ENCODE assay signal across 8 cellular contexts in the genomic region with DNA sequence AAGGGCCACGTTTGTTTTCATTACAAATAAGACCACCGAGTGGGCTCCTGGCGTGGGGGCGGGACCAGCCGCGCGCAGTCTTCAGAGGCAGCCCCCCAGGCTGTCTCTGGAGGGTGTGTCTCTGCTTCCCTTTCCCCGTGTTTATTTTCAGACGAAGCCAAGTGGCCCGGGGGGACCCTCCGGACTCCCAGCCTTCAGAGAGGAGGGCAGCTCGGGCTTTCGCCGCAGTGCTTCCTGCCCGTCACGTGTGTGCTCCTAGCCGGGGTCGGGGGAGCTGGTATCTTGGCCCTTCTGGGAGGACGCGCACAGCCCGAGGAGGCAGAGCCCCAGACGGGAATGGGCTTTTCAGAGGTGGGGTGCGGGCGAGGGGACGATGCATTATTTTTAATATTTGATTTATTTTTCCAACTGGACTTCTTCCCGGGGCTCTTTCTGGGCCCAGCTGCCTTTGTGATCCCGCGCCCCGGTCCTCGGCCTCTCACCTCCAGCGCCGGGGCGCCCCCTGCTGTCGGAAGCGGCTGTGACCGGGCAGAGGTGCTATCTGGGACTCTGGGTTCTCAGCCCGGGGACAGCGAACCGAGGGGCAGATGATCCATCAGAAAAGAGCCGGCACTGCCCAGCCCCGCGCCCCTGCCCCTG.
DNase-seq lines count a peak whose midpoint lies in the region; ATAC-seq and TF ChIP-seq lines count a peak whose summit lies in the region.

No MANE protein-coding gene starts in this region.

- H3K9ac ChIP-seq in MM.1S (ENCODE audit: low read length) (peak overlapping the region; percentile 6; the same call in 1 of the 2 replicates), SU-DHL-6 (ENCODE audit: low read length) (peak overlapping the region; percentile 58)

- H3K27me3 ChIP-seq in MM.1S (replicated peaks; ENCODE audit: insufficient read depth, low read length): no peaks in the 10 kb centered on the region
- no peaks in the 10 kb centered on the region for H3K27me3 ChIP-seq in SU-DHL-6 (ENCODE audit: low read length)
- no peaks in the 10 kb centered on the region for H3K27me3 ChIP-seq in heart right ventricle

- H3F3A ChIP-seq in MM.1S (ENCODE audit: insufficient read depth, low read length) (no peaks in the 10 kb centered on the region), SU-DHL-6 (ENCODE audit: insufficient read depth) (0 out of 2 replicates have a peak, but pooled peaks cover 3% of the 10 kb centered on the region)

- H3K9me3 Mint-ChIP-seq in activated naive CD8-positive, alpha-beta T cell treated with anti-CD3 and anti-CD28 coated beads, Interleukin-2, amount 10 ng/mL, durations not matched to agents 7 days and 5 days: no peaks in the 10 kb centered on the region
- no peaks in the 10 kb centered on the region for H3K9me3 Mint-ChIP-seq in type B pancreatic cell

- no peaks in the 10 kb centered on the region for H3K9me2 ChIP-seq in MM.1S (replicated peaks; ENCODE audit: insufficient read depth, low read length)
- no peaks in the 10 kb centered on the region for H3K9me2 ChIP-seq in SU-DHL-6 (replicated peaks; ENCODE audit: insufficient read depth, low read length)

- H3K27ac Mint-ChIP-seq in activated naive CD8-positive, alpha-beta T cell treated with anti-CD3 and anti-CD28 coated beads, Interleukin-2, amount 10 ng/mL, durations not matched to agents 7 days and 5 days: no peak overlapping the region
- peak overlapping the region; percentile 25 for H3K27ac Mint-ChIP-seq in type B pancreatic cell

- TF ChIP-seq CTCF in MM.1S (IDR thresholded peaks at IDR 0.05; ENCODE audit: low read length) (peak; percentile 84), SU-DHL-6 (IDR thresholded peaks at IDR 0.05; ENCODE audit: insufficient read depth, low read length, poor library complexity, severe bottlenecking) (peak; percentile 91), heart right ventricle (IDR thresholded peaks at IDR 0.05) (peak; percentile 82 to 96 (median 91)), type B pancreatic cell (conservative IDR thresholded peaks at IDR 0.05) (peak; percentile 96)

- H3K4me3 ChIP-seq in MM.1S (ENCODE audit: low read length): peak overlapping the region; percentile 55
- H3K4me3 ChIP-seq in SU-DHL-6 (ENCODE audit: insufficient read depth, low read length, poor library complexity, severe bottlenecking): peak overlapping the region; percentile 51
- peak overlapping the region; percentile 19 to 84 (median 58) for H3K4me3 ChIP-seq in heart right ventricle

- no peaks in the 10 kb centered on the region for H4K20me1 ChIP-seq in MM.1S (ENCODE audit: insufficient read depth, low read length)
- H4K20me1 ChIP-seq in SU-DHL-6 (ENCODE audit: low read depth, low read length): no peaks in the 10 kb centered on the region

- intact Hi-C loops in heart right ventricle (cut with DNase I): loop anchor here (1.0 to 10.0 kb wide), 11 partner anchors 92 to 814 kb away; partner anchors contain the start of gene TCF12 (in 1 of the 10)
- intact Hi-C loops in posterior cingulate gyrus (cut with DNase I): loop anchor here (1.0 to 10.0 kb wide), 5 partner anchors 92 to 810 kb away; partner anchors contain the start of gene TCF12

- H3K79me2 ChIP-seq in MM.1S (ENCODE audit: low read length): no peaks in the 10 kb centered on the region
- H3K79me2 ChIP-seq in SU-DHL-6 (ENCODE audit: insufficient read depth, low read length): peaks cover 37% of the 10 kb centered on the region

- H3K36me3 Mint-ChIP-seq in activated naive CD8-positive, alpha-beta T cell treated with anti-CD3 and anti-CD28 coated beads, Interleukin-2, amount 10 ng/mL, durations not matched to agents 7 days and 5 days: no peaks in the 10 kb centered on the region
- no peaks in the 10 kb centered on the region for H3K36me3 Mint-ChIP-seq in type B pancreatic cell

- ATAC-seq in GM21825 (IDR thresholded peaks at IDR 0.05; ENCODE audit: unreplicated experiment): peak; percentile 54
- ATAC-seq in activated naive CD8-positive, alpha-beta T cell treated with anti-CD3 and anti-CD28 coated beads, Interleukin-2, amount 10 ng/mL, durations not matched to agents 7 days and 5 days (ENCODE audit: low read depth): peak; percentile 87
- peak; percentile 88 to 95 (median 91) for ATAC-seq in heart right ventricle

- peaks cover 14% of the 10 kb centered on the region for H3K27me3 Mint-ChIP-seq in activated naive CD8-positive, alpha-beta T cell treated with anti-CD3 and anti-CD28 coated beads, Interleukin-2, amount 10 ng/mL, durations not matched to agents 7 days and 5 days
- no peaks in the 10 kb centered on the region for H3K27me3 Mint-ChIP-seq in type B pancreatic cell

- no peaks in the 10 kb centered on the region for H3K36me3 ChIP-seq in MM.1S (replicated peaks; ENCODE audit: insufficient read depth, low read length)
- no peaks in the 10 kb centered on the region for H3K36me3 ChIP-seq in SU-DHL-6 (ENCODE audit: low read length)
- no peaks in the 10 kb centered on the region for H3K36me3 ChIP-seq in heart right ventricle

- H3K9me3 ChIP-seq in MM.1S (replicated peaks; ENCODE audit: insufficient read depth, low read length) (no peaks in the 10 kb centered on the region), SU-DHL-6 (ENCODE audit: insufficient read depth, low read length) (no peaks in the 10 kb centered on the region), heart right ventricle (no peaks in the 10 kb centered on the region)

- peak overlapping the region; percentile 71 for H3K4me2 ChIP-seq in MM.1S (ENCODE audit: low read depth, low read length)
- peak overlapping the region; percentile 77 for H3K4me2 ChIP-seq in SU-DHL-6 (ENCODE audit: low read depth, low read length, poor library complexity, severe bottlenecking)

- no peak overlapping the region for H3K27ac ChIP-seq in MM.1S (ENCODE audit: low read length)
- no peak overlapping the region for H3K27ac ChIP-seq in SU-DHL-6 (ENCODE audit: low read depth, low read length)
- peak overlapping the region in 6 of 10 donors; percentile 30 to 54 (median 34) for H3K27ac ChIP-seq in heart right ventricle

- H3K4me1 ChIP-seq in MM.1S (ENCODE audit: low read length) (no peaks in the 10 kb centered on the region), heart right ventricle (peaks cover 0 to 18% (median 12%) of the 10 kb centered on the region in 9 donors)

- H2AFZ ChIP-seq in MM.1S (ENCODE audit: low read length) (peak overlapping the region; percentile 67), SU-DHL-6 (ENCODE audit: low read depth, low read length, severe bottlenecking) (peak overlapping the region; percentile 93)

- peak; percentile 14 for DNase-seq in DMS114 treated with DMSO at 0.1 percent for 48 hours (lab: John Stamatoyannopoulos, UW; ENCODE audit: unreplicated experiment)
- peak; percentile 71 for DNase-seq in MM.1S
- peak; percentile 94 for DNase-seq in activated naive CD8-positive, alpha-beta T cell treated with anti-CD3 and anti-CD28 coated beads, Interleukin-2, amount 10 ng/mL, durations not matched to agents 7 days and 5 days
- peak; percentile 87 to 92 for DNase-seq in heart right ventricle
- DNase-seq in posterior cingulate gyrus: peak; percentile 54 to 97 (median 86)
- DNase-seq in type B pancreatic cell (ENCODE audit: extremely low spot score, unreplicated experiment): peak; percentile 91

- POLR2A ChIA-PET in activated naive CD8-positive, alpha-beta T cell treated with anti-CD3 and anti-CD28 coated beads, Interleukin-2, amount 10 ng/mL, durations not matched to agents 7 days and 5 days (lab: Charles Lee): interaction anchor here (0.6 kb wide), 1 partner anchor 69 kb away, joined by 3 read pairs; no protein-coding TSS in a partner anchor

- WGBS in heart right ventricle, 2 donors: 0 to 1% methylated on average over 42 of the region's 42 CpGs

- H3K4me3 Mint-ChIP-seq in activated naive CD8-positive, alpha-beta T cell treated with anti-CD3 and anti-CD28 coated beads, Interleukin-2, amount 10 ng/mL, durations not matched to agents 7 days and 5 days: peak overlapping the region; percentile 71
- H3K4me3 Mint-ChIP-seq in type B pancreatic cell: peak overlapping the region; percentile 83

- peaks cover 4% of the 10 kb centered on the region for H3K4me1 Mint-ChIP-seq in activated naive CD8-positive, alpha-beta T cell treated with anti-CD3 and anti-CD28 coated beads, Interleukin-2, amount 10 ng/mL, durations not matched to agents 7 days and 5 days
- peaks cover 7% of the 10 kb centered on the region for H3K4me1 Mint-ChIP-seq in type B pancreatic cell (ENCODE audit: unreplicated experiment)

Comparison
In these comparisons a context has a peak if more than half of its experiments do, and no peak if none do; other contexts are left out.
1. DNase-seq: peak in every context shown above with its lines; median percentile 94 in activated naive CD8-positive, alpha-beta T cell treated with anti-CD3 and anti-CD28 coated beads, Interleukin-2, amount 10 ng/mL, durations not matched to agents 7 days and 5 days; 91 in type B pancreatic cell; 90 in heart right ventricle; 86 in posterior cingulate gyrus; 71 in MM.1S; 14 in DMS114 treated with DMSO at 0.1 percent for 48 hours.
2. H3K27ac ChIP-seq: peak in heart right ventricle (6 of 10); none in MM.1S (single experiment) and SU-DHL-6 (single experiment).
3. Peak in every context shown above with its lines, with median percentiles within 50 percentile points of each other: ATAC-seq, H3K4me3 ChIP-seq and CTCF ChIP-seq.